In the genomic region with DNA sequence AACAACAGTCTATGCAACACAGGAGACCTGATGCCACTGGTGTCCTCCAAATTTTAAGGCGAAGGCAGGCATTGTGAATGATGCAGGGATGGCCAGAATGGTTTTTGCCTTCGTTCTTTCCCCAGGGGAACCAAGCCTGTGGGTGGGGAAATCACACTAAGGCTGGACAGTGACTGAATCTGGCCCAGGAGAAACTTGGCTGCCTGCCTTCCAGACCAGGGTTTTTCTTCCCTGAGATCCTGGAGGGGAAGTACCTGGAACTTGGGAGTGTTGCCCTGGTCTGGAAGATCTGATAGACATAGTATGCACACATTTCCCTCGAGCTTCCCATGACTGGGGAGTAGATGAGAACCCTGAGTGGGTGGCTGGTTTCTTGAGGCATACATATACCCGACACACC, we compare ENCODE assay signal across 10 cellular contexts. TPM values are rescaled to one million over a fixed set of nuclear protein-coding genes. Genes with fewer than 3 reads are reported as not detected.
DNase-seq lines count a peak whose midpoint lies in the region; ATAC-seq, FAIRE-seq and TF ChIP-seq lines count a peak whose summit lies in the region.
"Had no signal": no experiment of that assay in that cellular context is flagged by ENCODE, and none has a peak within 500 bp of the region (broad histone marks: within the 10 kb centered on the region; RNA-seq: fewer than 3 reads in every experiment).

No MANE protein-coding gene starts in this region.

- H3K27me3 ChIP-seq in GM12878 (replicated peaks in 1 of 2; ENCODE audit: control insufficient read depth in 2 of 2, insufficient read depth in 2 of 2, low read length in 1 of 2): no peaks in the 10 kb centered on the region
- H3K27me3 ChIP-seq in kidney epithelial cell (ENCODE audit: control insufficient read depth, insufficient read depth, low read length): no peaks in the 10 kb centered on the region
- H3K27me3 ChIP-seq in skeletal muscle tissue (ENCODE audit: control insufficient read depth in 3 of 3, insufficient read depth in 3 of 3, low read length in 3 of 3): no peaks in the 10 kb centered on the region

- CTCF ChIA-PET in GM12878 (lab: Yijun Ruan, JAX): interaction anchor here (1.5 to 2.9 kb wide), 2 partner anchors 11 to 17 kb away, joined by 3 to 11 read pairs; partner anchors contain the start of gene CCL27

- no peaks in the 10 kb centered on the region for H3K9me3 ChIP-seq in GM12878 (replicated peaks; ENCODE audit: control insufficient read depth, insufficient read depth, low read length)
- H3K9me3 ChIP-seq in skeletal muscle tissue (ENCODE audit: control insufficient read depth in 3 of 3, low read length in 3 of 3): no peaks in the 10 kb centered on the region

- in situ Hi-C loops in GM12878 (cut with MboI): no loop called here

- H3K36me3 ChIP-seq in GM12878 (ENCODE audit: control insufficient read depth in 2 of 2, insufficient read depth in 2 of 2, low read length in 1 of 2) (peaks cover 2 to 13% of the 10 kb centered on the region in 2 experiments; a peak in 3 of 4 replicates), kidney epithelial cell (ENCODE audit: control insufficient read depth, insufficient read depth, low read length) (no peaks in the 10 kb centered on the region), skeletal muscle tissue (ENCODE audit: control insufficient read depth in 3 of 3, insufficient read depth in 3 of 3, low read length in 3 of 3) (peaks cover 19 to 26% (median 22%) of the 10 kb centered on the region in 3 donors)

- no TSS peak for BruUV-seq in GM12878 (replicated peaks; lab: Mats Ljungman, UMichigan)

- no peak overlapping the region for H3K27ac ChIP-seq in GM12878 (ENCODE audit: control insufficient read depth, insufficient read depth)
- peak overlapping the region; percentile 72 for H3K27ac ChIP-seq in skeletal muscle tissue (ENCODE audit: low read depth, low read length)

- SMC1A ChIA-PET in GM12878 (lab: Charles Lee; ENCODE audit: uncharacterized antibody, unreplicated experiment): no interaction called here

- TF ChIP-seq RAD21 in GM12878 (IDR thresholded peaks at IDR 0.05; ENCODE audit: insufficient read depth, low read depth, low read length): no peak

- no peak overlapping the region for H2AFZ ChIP-seq in GM12878 (ENCODE audit: control insufficient read depth, low read depth, low read length)

- RAD21 ChIA-PET in GM12878 (lab: Charles Lee; ENCODE audit: unreplicated experiment): no interaction called here

- intact Hi-C loops in GM12878 (cut with micrococcal nuclease; ENCODE audit: unreplicated experiment) (no loop called here), sciatic nerve (cut with DNase I) (no loop called here)

- no peak for ATAC-seq in GM12878
- no peak for ATAC-seq in GM21717 (IDR thresholded peaks at IDR 0.05; ENCODE audit: unreplicated experiment)
- no peak for ATAC-seq in sciatic nerve

- H3K79me2 ChIP-seq in GM12878 (ENCODE audit: control insufficient read depth, insufficient read depth, low read length): peaks cover 17% of the 10 kb centered on the region

- TF ChIP-seq POLR2A in GM12878 (IDR thresholded peaks at IDR 0.05; ENCODE audit: low read depth, low read length): no peak

- H3K9ac ChIP-seq in GM12878 (ENCODE audit: control insufficient read depth, insufficient read depth, low read length) (no peak overlapping the region), skeletal muscle tissue (ENCODE audit: low read depth in 1 of 3, low read length in 3 of 3) (peak overlapping the region; percentile 64 to 92 (median 85))

- no peaks in the 10 kb centered on the region; the same call in 1 of the 2 replicates for H4K20me1 ChIP-seq in GM12878 (ENCODE audit: control insufficient read depth, insufficient read depth)

- POLR2A ChIA-PET in GM12878 (lab: Charles Lee): interaction anchor here (1.5 kb wide), 1 partner anchor 13 kb away, joined by 6 read pairs; the partner anchor contains the start of gene SIGMAR1

- WGBS in GM12878 (ENCODE audit: insufficient coverage, insufficient replicate concordance, low lambda C conversion rate, missing lambda C conversion rate): 72% methylated on average over 4 of the region's 4 CpGs

- peak; percentile 32 for DNase-seq in GM04504 (ENCODE audit: low read depth)
- DNase-seq in GM12878 (ENCODE audit: low read depth, low spot score): no peak
- DNase-seq in kidney epithelial cell (ENCODE audit: low read depth): no peak
- no peak for DNase-seq in central memory CD4-positive, alpha-beta T cell
- DNase-seq in activated gamma-delta T cell treated with Interleukin-2 at 50 U/mL for 16 hours: no peak
- no peak for DNase-seq in sciatic nerve (ENCODE audit: low spot score)
- DNase-seq: NCI-H1417 treated with DMSO at 0.1 percent for 48 hours had no signal

- no peak for TF ChIP-seq EP300 in GM12878 (IDR thresholded peaks at IDR 0.05; ENCODE audit: borderline replicate concordance in 1 of 2, control insufficient read depth in 1 of 2, low read depth in 2 of 2, low read length in 2 of 2)

- peak overlapping the region; percentile 70; the same call in 1 of the 2 replicates for H3K4me2 ChIP-seq in GM12878 (ENCODE audit: control insufficient read depth, insufficient read depth)

- no peak overlapping the region for H3K4me3 ChIP-seq in GM12878
- peak overlapping the region; percentile 33 for H3K4me3 ChIP-seq in kidney epithelial cell (ENCODE audit: low read depth, low read length)
- peak overlapping the region; percentile 65 to 96 (median 88) for H3K4me3 ChIP-seq in skeletal muscle tissue (ENCODE audit: low read length in 3 of 3)

- H3K4me1 ChIP-seq in GM12878 (ENCODE audit: control insufficient read depth, insufficient read depth, low read length) (peaks cover 15% of the 10 kb centered on the region), skeletal muscle tissue (ENCODE audit: control insufficient read depth in 3 of 3, insufficient read depth in 3 of 3, low read length in 3 of 3) (peaks cover 58 to 80% (median 67%) of the 10 kb centered on the region in 3 donors)

- TF ChIP-seq CTCF in GM12878 (IDR thresholded peaks at IDR 0.05 in 2 of 3, conservative IDR thresholded peaks at IDR 0.05 in 1 of 3; ENCODE audit: control insufficient read depth in 2 of 3, extremely low read depth in 1 of 3, insufficient read depth in 1 of 3, low read depth in 3 of 3, low read length in 3 of 3): no peak
- TF ChIP-seq CTCF in kidney epithelial cell (IDR thresholded peaks at IDR 0.05; ENCODE audit: insufficient read depth, low read length, poor library complexity, severe bottlenecking): no peak

- FAIRE-seq in GM12878 (lab: Jason Lieb, UNC): no peak

RNA-seq across cellular contexts. Expression of gene IL11RA, which starts 0.7 kb away (rescaled TPM):
- total RNA-seq in GM12878 (2013; cell fraction: nucleolus; rRNA removed): 26.1 and 28.4 TPM in 2 replicates
- total RNA-seq in GM12878 (2014; rRNA removed) (1.5 and 2.9 TPM in 2 replicates), GM12878 (2014; rRNA removed; fragmentation: Illumina TruSeq; extraction: Trizol) (1.7 and 2.6 TPM in 2 replicates), GM12878 (2021) (4.8 and 5.8 TPM in 2 replicates), kidney epithelial cell (5.9 and 11.6 TPM in 2 replicates), skeletal muscle tissue (75.7 TPM), sciatic nerve (31.3 TPM)
- 3.8 TPM for polyA plus RNA-seq in GM12878 (2011; ENCODE audit: low read depth)
- polyA plus RNA-seq in GM12878 (2011; rRNA removed) (3.5 and 5.7 TPM in 2 replicates), GM12878 (2014; fragmentation: Illumina TruSeq; extraction: Trizol) (2.6 and 2.8 TPM in 2 replicates), GM12878 (2014; fragmentation: Nextera tagmentation; extraction: Ambion mirVana) (under 1 TPM; 0.32 to 0.47 TPM), GM12878 (2014; rRNA removed) (5.2 and 5.7 TPM in 2 replicates), GM12878 (2016; fragmentation: Nextera tagmentation; extraction: Ambion mirVana) (1 to 10 TPM; 1.1 to 1.5 TPM)
- 3.7 and 5.0 TPM in 2 replicates for polyA plus RNA-seq in GM12878 (2011; cell fraction: cytosol; rRNA removed)
- 66.8 and 68.7 TPM in 2 replicates for polyA plus RNA-seq in GM12878 (2011; cell fraction: nucleus; rRNA removed)
- 7.6 and 9.9 TPM in 2 replicates for polyA plus RNA-seq in GM12878 (2012)
- 1.8 and 3.3 TPM in 2 replicates for polyA minus RNA-seq in GM12878 (2011; rRNA and poly(A)+ RNA removed)
- 1.2 and 2.2 TPM in 2 replicates for polyA minus RNA-seq in GM12878 (2011; cell fraction: cytosol; rRNA and poly(A)+ RNA removed)
- polyA minus RNA-seq in GM12878 (2011; cell fraction: nucleus; rRNA and poly(A)+ RNA removed): 7.6 and 19.1 TPM in 2 replicates

RNA-seq across cellular contexts. Expression of gene GALT, which starts 4.8 kb away (rescaled TPM):
- total RNA-seq in GM12878 (2013; cell fraction: nucleolus; rRNA removed): 127 and 128 TPM in 2 replicates
- 30.3 and 31.0 TPM in 2 replicates for total RNA-seq in GM12878 (2014; rRNA removed)
- 9.3 and 10.3 TPM in 2 replicates for total RNA-seq in GM12878 (2014; rRNA removed; fragmentation: Illumina TruSeq; extraction: Trizol)
- 26.2 and 30.8 TPM in 2 replicates for total RNA-seq in GM12878 (2021)
- polyA plus RNA-seq in GM12878 (2011; ENCODE audit: low read depth): 15.7 TPM
- 10.5 and 21.6 TPM in 2 replicates for polyA plus RNA-seq in GM12878 (2011; rRNA removed)
- 15.5 and 19.7 TPM in 2 replicates for polyA plus RNA-seq in GM12878 (2011; cell fraction: cytosol; rRNA removed)
- polyA plus RNA-seq in GM12878 (2011; cell fraction: nucleus; rRNA removed): 216 and 276 TPM in 2 replicates
- 23.4 and 28.6 TPM in 2 replicates for polyA plus RNA-seq in GM12878 (2012)
- 14.5 and 16.9 TPM in 2 replicates for polyA plus RNA-seq in GM12878 (2014; fragmentation: Illumina TruSeq; extraction: Trizol)
- 10 to 100 TPM; 22.8 to 24.9 TPM for polyA plus RNA-seq in GM12878 (2014; fragmentation: Nextera tagmentation; extraction: Ambion mirVana)
- polyA plus RNA-seq in GM12878 (2014; rRNA removed): 30.2 and 41.6 TPM in 2 replicates
- 10 to 100 TPM; 28.8 to 34.1 TPM for polyA plus RNA-seq in GM12878 (2016; fragmentation: Nextera tagmentation; extraction: Ambion mirVana)
- polyA minus RNA-seq in GM12878 (2011; rRNA and poly(A)+ RNA removed): 19.0 and 27.7 TPM in 2 replicates
- 6.3 and 7.0 TPM in 2 replicates for polyA minus RNA-seq in GM12878 (2011; cell fraction: cytosol; rRNA and poly(A)+ RNA removed)
- 82.2 and 106 TPM in 2 replicates for polyA minus RNA-seq in GM12878 (2011; cell fraction: nucleus; rRNA and poly(A)+ RNA removed)
- total RNA-seq in kidney epithelial cell: 34.4 and 39.4 TPM in 2 replicates
- 23.0 TPM for total RNA-seq in skeletal muscle tissue
- 48.9 TPM for total RNA-seq in sciatic nerve

RNA-seq across cellular contexts. Expression of gene CCL27, which starts 11.2 kb away (rescaled TPM):
- not detected in 2 replicates for total RNA-seq in GM12878 (2013; cell fraction: nucleolus; rRNA removed)
- not detected in 2 replicates for total RNA-seq in GM12878 (2014; rRNA removed)
- not detected in 2 replicates for total RNA-seq in GM12878 (2014; rRNA removed; fragmentation: Illumina TruSeq; extraction: Trizol)
- total RNA-seq in GM12878 (2021): not detected in 2 replicates
- not detected for polyA plus RNA-seq in GM12878 (2011; ENCODE audit: low read depth)
- polyA plus RNA-seq in GM12878 (2011; rRNA removed): not detected in 2 replicates
- 0.15 and 0.25 TPM in 2 replicates for polyA plus RNA-seq in GM12878 (2011; cell fraction: cytosol; rRNA removed)
- polyA plus RNA-seq in GM12878 (2011; cell fraction: nucleus; rRNA removed): 0.34 and 1.1 TPM in 2 replicates
- not detected in 2 replicates for polyA plus RNA-seq in GM12878 (2012)
- polyA plus RNA-seq in GM12878 (2014; fragmentation: Illumina TruSeq; extraction: Trizol): not detected in 2 replicates
- polyA plus RNA-seq in GM12878 (2014; fragmentation: Nextera tagmentation; extraction: Ambion mirVana): under 1 TPM in 1 of 2 experiments, not detected in 1; 0.45 TPM
- polyA plus RNA-seq in GM12878 (2014; rRNA removed): not detected in 2 replicates
- not detected for polyA plus RNA-seq in GM12878 (2016; fragmentation: Nextera tagmentation; extraction: Ambion mirVana)
- 0.37 TPM in 1 of 2 replicates, not detected in the other for polyA minus RNA-seq in GM12878 (2011; rRNA and poly(A)+ RNA removed)
- polyA minus RNA-seq in GM12878 (2011; cell fraction: cytosol; rRNA and poly(A)+ RNA removed): not detected in 2 replicates
- not detected in 2 replicates for polyA minus RNA-seq in GM12878 (2011; cell fraction: nucleus; rRNA and poly(A)+ RNA removed)
- not detected in 2 replicates for total RNA-seq in kidney epithelial cell
- total RNA-seq in skeletal muscle tissue: not detected
- total RNA-seq in sciatic nerve: not detected
- total RNA-seq: cerebellum had no signal

RNA-seq across cellular contexts. Expression of gene SIGMAR1, which starts 13.7 kb away (rescaled TPM):
- total RNA-seq in GM12878 (2013; cell fraction: nucleolus; rRNA removed): 24.8 and 27.0 TPM in 2 replicates
- total RNA-seq in GM12878 (2014; rRNA removed) (65.4 and 77.9 TPM in 2 replicates), GM12878 (2014; rRNA removed; fragmentation: Illumina TruSeq; extraction: Trizol) (38.6 and 44.3 TPM in 2 replicates), GM12878 (2021) (61.5 and 63.0 TPM in 2 replicates), kidney epithelial cell (121 and 129 TPM in 2 replicates), skeletal muscle tissue (14.1 TPM), sciatic nerve (43.6 TPM)
- polyA plus RNA-seq in GM12878 (2011; ENCODE audit: low read depth): 16.1 TPM
- polyA plus RNA-seq in GM12878 (2011; rRNA removed) (7.6 and 12.9 TPM in 2 replicates), GM12878 (2014; fragmentation: Illumina TruSeq; extraction: Trizol) (64.7 and 76.0 TPM in 2 replicates), GM12878 (2014; fragmentation: Nextera tagmentation; extraction: Ambion mirVana) (10 to 100 TPM in 1 of 2 experiments, 1 to 10 TPM in 1; 7.1 to 19.6 TPM), GM12878 (2014; rRNA removed) (81.4 and 82.9 TPM in 2 replicates), GM12878 (2016; fragmentation: Nextera tagmentation; extraction: Ambion mirVana) (100 to 1,000 TPM; 110 to 133 TPM)
- polyA plus RNA-seq in GM12878 (2011; cell fraction: cytosol; rRNA removed): 21.5 and 23.4 TPM in 2 replicates
- 13.0 and 13.5 TPM in 2 replicates for polyA plus RNA-seq in GM12878 (2011; cell fraction: nucleus; rRNA removed)
- polyA plus RNA-seq in GM12878 (2012): 25.7 and 30.6 TPM in 2 replicates
- 13.1 and 18.7 TPM in 2 replicates for polyA minus RNA-seq in GM12878 (2011; rRNA and poly(A)+ RNA removed)
- 6.5 and 10.2 TPM in 2 replicates for polyA minus RNA-seq in GM12878 (2011; cell fraction: cytosol; rRNA and poly(A)+ RNA removed)
- polyA minus RNA-seq in GM12878 (2011; cell fraction: nucleus; rRNA and poly(A)+ RNA removed): 11.7 and 17.3 TPM in 2 replicates

RNA-seq across cellular contexts. Expression of gene ARID3C, which starts 22.4 kb away (rescaled TPM):
- 0.38 TPM in 1 of 2 replicates, not detected in the other for total RNA-seq in GM12878 (2013; cell fraction: nucleolus; rRNA removed)
- total RNA-seq in GM12878 (2014; rRNA removed) (not detected in 2 replicates), GM12878 (2014; rRNA removed; fragmentation: Illumina TruSeq; extraction: Trizol) (not detected in 2 replicates), GM12878 (2021) (0.24 TPM in 1 of 2 replicates, not detected in the other), kidney epithelial cell (0.48 and 1.0 TPM in 2 replicates), skeletal muscle tissue (not detected), sciatic nerve (1.2 TPM)
- not detected for polyA plus RNA-seq in GM12878 (2011; ENCODE audit: low read depth)
- polyA plus RNA-seq in GM12878 (2011; rRNA removed) (not detected in 2 replicates), GM12878 (2014; fragmentation: Illumina TruSeq; extraction: Trizol) (not detected in 2 replicates), GM12878 (2014; fragmentation: Nextera tagmentation; extraction: Ambion mirVana) (not detected), GM12878 (2014; rRNA removed) (not detected in 2 replicates), GM12878 (2016; fragmentation: Nextera tagmentation; extraction: Ambion mirVana) (not detected)
- polyA plus RNA-seq in GM12878 (2011; cell fraction: cytosol; rRNA removed): not detected in 2 replicates
- polyA plus RNA-seq in GM12878 (2011; cell fraction: nucleus; rRNA removed): 0.07 TPM in 1 of 2 replicates, not detected in the other
- not detected in 2 replicates for polyA plus RNA-seq in GM12878 (2012)
- polyA minus RNA-seq in GM12878 (2011; rRNA and poly(A)+ RNA removed): not detected in 2 replicates
- not detected in 2 replicates for polyA minus RNA-seq in GM12878 (2011; cell fraction: cytosol; rRNA and poly(A)+ RNA removed)
- polyA minus RNA-seq in GM12878 (2011; cell fraction: nucleus; rRNA and poly(A)+ RNA removed): not detected in 2 replicates
